In genomic region chr9:112434487-112434886, GRCh38 we compare ENCODE assay signal across 29 cellular contexts.
"Had no signal": no experiment of that assay in that cellular context is flagged by ENCODE, and none has a peak within 500 bp of the region (broad histone marks: within the 10 kb centered on the region; RNA-seq: fewer than 3 reads in every experiment).

No MANE protein-coding gene starts in this region.

- H3K9me3 ChIP-seq: esophagus muscularis mucosa, heart right ventricle, left lung, mucosa of descending colon, ovary, right lobe of liver, thyroid gland had no signal

- H3K4me3 ChIP-seq: dorsolateral prefrontal cortex, esophagus muscularis mucosa, heart right ventricle, left lung, mucosa of descending colon, ovary, right lobe of liver, smooth muscle cell, thyroid gland had no signal

- H3K36me3 ChIP-seq: ovary, thyroid gland had no signal

- H3K27me3 ChIP-seq: dorsolateral prefrontal cortex, esophagus muscularis mucosa, foreskin keratinocyte, heart right ventricle, left lung, ovary, right lobe of liver, thyroid gland had no signal

- H3K27ac ChIP-seq: dorsolateral prefrontal cortex, epithelial cell of prostate, esophagus muscularis mucosa, foreskin keratinocyte, heart right ventricle, left lung, ovary, right lobe of liver, thyroid gland had no signal

- H3K4me1 ChIP-seq: esophagus muscularis mucosa, foreskin keratinocyte, heart right ventricle, left lung, right lobe of liver, thyroid gland had no signal

- ATAC-seq: foreskin keratinocyte; heart right ventricle; mucosa of descending colon; naive thymus-derived CD4-positive, alpha-beta T cell; right lobe of liver; stimulated activated naive CD8-positive, alpha-beta T cell treated with anti-CD3 and anti-CD28 coated beads, Interleukin-15, amount 100 ng/mL, for 72 hours had no signal

- DNase-seq: cerebellar nuclear complex; cortex of kidney; dorsolateral prefrontal cortex; effector CD4-positive, alpha-beta T cell; endodermal cell; foreskin keratinocyte; glutamatergic neuron; heart right ventricle; hippocampal formation; left cardiac atrium; left lung; mesenchymal stem cell; mucosa of descending colon; naive thymus-derived CD4-positive, alpha-beta T cell; nucleus accumbens; ovary; posterior cingulate gyrus; right lobe of liver; stimulated activated CD4-positive, alpha-beta T cell treated with anti-CD3 and anti-CD28 coated beads, Interleukin-12 subunit alpha, Interleukin-12 subunit beta, amount 100 ng/mL, for 4 hours; stimulated activated CD4-positive, alpha-beta T cell treated with anti-CD3 and anti-CD28 coated beads, Interleukin-1b, Interleukin-23, amount 100 ng/mL, for 48 hours; stimulated activated CD4-positive, alpha-beta T cell treated with anti-CD3 and anti-CD28 coated beads, Interleukin-4, amount 100 ng/mL, for 1 hour; stimulated activated CD8-positive, alpha-beta memory T cell treated with anti-CD3 and anti-CD28 coated beads, Interleukin-4, amount 100 ng/mL, for 48 hours; stimulated activated naive CD4-positive, alpha-beta T cell; stimulated activated naive CD8-positive, alpha-beta T cell treated with anti-CD3 and anti-CD28 coated beads, Interleukin-15, amount 100 ng/mL, for 72 hours; thyroid gland; trophoblast cell had no signal
